1 cellular context compared by ENCODE assay signal in the genomic region with DNA sequence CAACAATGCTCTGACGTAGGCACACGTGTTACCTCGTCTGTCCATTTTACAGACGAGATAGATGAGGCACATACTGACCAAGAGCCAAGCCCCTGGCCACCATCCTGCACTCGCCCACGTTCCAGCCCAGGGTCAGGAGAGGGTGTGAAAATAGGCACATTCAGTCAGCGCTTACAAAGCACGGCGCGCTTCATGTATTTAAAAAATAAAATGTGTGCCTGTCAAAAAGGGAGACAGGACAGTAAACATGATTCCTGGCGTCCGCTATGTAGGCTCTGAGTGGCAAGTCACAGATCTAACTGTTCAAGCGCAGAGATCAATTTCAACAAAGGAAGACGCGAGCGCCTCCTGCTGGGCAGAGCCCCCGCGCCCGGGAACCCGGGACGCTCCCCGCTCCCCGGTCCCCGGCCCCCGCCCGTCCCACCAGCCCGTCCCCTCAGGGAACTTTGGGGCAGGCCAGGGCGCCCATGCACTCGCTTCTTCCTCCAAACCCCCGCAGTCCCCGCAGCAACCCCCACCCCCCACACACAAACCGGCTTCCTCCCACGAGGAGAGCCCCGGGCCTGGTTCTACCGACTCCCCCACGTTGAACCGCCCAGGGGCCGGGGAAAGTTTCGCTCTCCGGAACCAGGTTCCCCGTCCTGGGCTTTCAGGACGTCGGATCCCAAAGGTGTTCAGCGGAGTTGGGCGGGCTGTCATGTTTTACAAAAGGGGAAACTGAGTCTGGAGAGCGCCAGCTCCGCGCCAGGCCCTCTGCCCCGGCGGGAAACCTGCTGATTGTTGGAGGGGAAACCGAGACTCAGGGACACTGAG.
TF ChIP-seq lines count a peak whose summit lies in the region.

No MANE protein-coding gene starts in this region.

TF ChIP-seq in WTC11, 78 proteins besides CTCF, POLR2A, EP300 and RAD21 (continued from another document):
- TF ChIP-seq, protein P1, sequence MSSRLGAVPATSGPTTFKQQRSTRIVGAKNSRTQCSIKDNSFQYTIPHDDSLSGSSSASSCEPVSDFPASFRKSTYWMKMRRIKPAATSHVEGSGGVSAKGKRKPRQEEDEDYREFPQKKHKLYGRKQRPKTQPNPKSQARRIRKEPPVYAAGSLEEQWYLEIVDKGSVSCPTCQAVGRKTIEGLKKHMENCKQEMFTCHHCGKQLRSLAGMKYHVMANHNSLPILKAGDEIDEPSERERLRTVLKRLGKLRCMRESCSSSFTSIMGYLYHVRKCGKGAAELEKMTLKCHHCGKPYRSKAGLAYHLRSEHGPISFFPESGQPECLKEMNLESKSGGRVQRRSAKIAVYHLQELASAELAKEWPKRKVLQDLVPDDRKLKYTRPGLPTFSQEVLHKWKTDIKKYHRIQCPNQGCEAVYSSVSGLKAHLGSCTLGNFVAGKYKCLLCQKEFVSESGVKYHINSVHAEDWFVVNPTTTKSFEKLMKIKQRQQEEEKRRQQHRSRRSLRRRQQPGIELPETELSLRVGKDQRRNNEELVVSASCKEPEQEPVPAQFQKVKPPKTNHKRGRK (CRISPR knock-in tag; IDR thresholded peaks at IDR 0.05; ENCODE audit: borderline replicate concordance) = no peak
